ENCODE assay signal across 20 cellular contexts in genomic region chr2:226963528-226963927, GRCh38.
DNase-seq lines count a peak whose midpoint lies in the region; ATAC-seq, FAIRE-seq and TF ChIP-seq lines count a peak whose summit lies in the region.
"Had no signal": no experiment of that assay in that cellular context is flagged by ENCODE, and none has a peak within 500 bp of the region (broad histone marks: within the 10 kb centered on the region; RNA-seq: fewer than 3 reads in every experiment).

No MANE protein-coding gene starts in this region.

- no peak for FAIRE-seq in HTR-8/SVneo (lab: Jason Lieb, UNC)
- FAIRE-seq: kidney had no signal

- H3K4me3 ChIP-seq in astrocyte of the spinal cord (ENCODE audit: low read depth, low read length) = no peak overlapping the region
- H3K4me3 ChIP-seq: esophagus muscularis mucosa, spleen, tibial artery had no signal

- H3K9me3 Mint-ChIP-seq in activated T-helper 17 cell treated with anti-CD3 and anti-CD28 coated beads, Interleukin-2, amount 50 U/mL, for 72 hours = no peaks in the 10 kb centered on the region
- H3K9me3 Mint-ChIP-seq: natural killer cell treated with Interleukin-12 subunit alpha and Interleukin-12 subunit beta and Interleukin-15 and Interleukin-18, amount 100 ng/mL, for 72 hours had no signal

- no peaks in the 10 kb centered on the region for H3K27me3 Mint-ChIP-seq in activated T-helper 17 cell treated with anti-CD3 and anti-CD28 coated beads, Interleukin-2, amount 50 U/mL, for 72 hours
- H3K27me3 Mint-ChIP-seq: natural killer cell treated with Interleukin-12 subunit alpha and Interleukin-12 subunit beta and Interleukin-15 and Interleukin-18, amount 100 ng/mL, for 72 hours had no signal

- peaks cover 7% of the 10 kb centered on the region for H3K36me3 Mint-ChIP-seq in activated T-helper 17 cell treated with anti-CD3 and anti-CD28 coated beads, Interleukin-2, amount 50 U/mL, for 72 hours (ENCODE audit: low read depth)
- H3K36me3 Mint-ChIP-seq: natural killer cell treated with Interleukin-12 subunit alpha and Interleukin-12 subunit beta and Interleukin-15 and Interleukin-18, amount 100 ng/mL, for 72 hours had no signal

- peak; percentile 73 for DNase-seq in ACHN
- DNase-seq in HTR-8/SVneo (ENCODE audit: insufficient read length, low spot score) = peak; percentile 21
- DNase-seq in astrocyte of the spinal cord (ENCODE audit: low read depth, low spot score) = peak; percentile 84
- peak; percentile 76 for DNase-seq in iris pigment epithelial cell (ENCODE audit: low read depth)
- no peak for DNase-seq in effector CD8-positive, alpha-beta T cell (lab: John Stamatoyannopoulos, UW)
- DNase-seq: activated CD8-positive, alpha-beta T cell treated with anti-CD3 and anti-CD28 coated beads, Interleukin-2, amount 10 ng/mL, durations not matched to agents 7 days and 5 days; activated naive CD4-positive, alpha-beta T cell treated with Interleukin-2 at 50 U/mL for 16 hours; cerebellar nuclear complex; DMS79; KBM-7; kidney; NCI-H1930; spleen; tibial artery had no signal

- no peak overlapping the region for H3K27ac Mint-ChIP-seq in activated T-helper 17 cell treated with anti-CD3 and anti-CD28 coated beads, Interleukin-2, amount 50 U/mL, for 72 hours
- H3K27ac Mint-ChIP-seq: activated CD8-positive, alpha-beta T cell treated with anti-CD3 and anti-CD28 coated beads, Interleukin-2, amount 10 ng/mL, durations not matched to agents 7 days and 5 days; natural killer cell treated with Interleukin-12 subunit alpha and Interleukin-12 subunit beta and Interleukin-15 and Interleukin-18, amount 100 ng/mL, for 72 hours; T-helper 2 cell treated with Interferon-gamma antibody and Interleukin-4, amounts not matched to agents 5 μg/mL and 100 μg/mL, for 36 hours had no signal

- no peak for ATAC-seq in activated T-helper 17 cell treated with anti-CD3 and anti-CD28 coated beads, Interleukin-2, amount 50 U/mL, for 72 hours (replicated peaks)
- ATAC-seq in GM21825 (IDR thresholded peaks at IDR 0.05; ENCODE audit: unreplicated experiment) (no peak), HG02763 (IDR thresholded peaks at IDR 0.05; ENCODE audit: unreplicated experiment) (no peak)
- ATAC-seq: activated CD8-positive, alpha-beta T cell treated with anti-CD3 and anti-CD28 coated beads, Interleukin-2, amount 10 ng/mL, durations not matched to agents 7 days and 5 days; natural killer cell treated with Interleukin-12 subunit alpha and Interleukin-12 subunit beta and Interleukin-15 and Interleukin-18, amount 100 ng/mL, for 72 hours had no signal

- in situ Hi-C loops in ACHN (cut with HindIII; ENCODE audit: low pct_ligation_motif_present, low pct_unique_long_range_greater_than_20kb, low sequenced_read_pairs) = no loop called here
- in situ Hi-C loops in astrocyte of the spinal cord (cut with HindIII; ENCODE audit: low sequenced_read_pairs) = no loop called here

- H3K4me1 Mint-ChIP-seq in activated T-helper 17 cell treated with anti-CD3 and anti-CD28 coated beads, Interleukin-2, amount 50 U/mL, for 72 hours = no peaks in the 10 kb centered on the region

- no peak for TF ChIP-seq CTCF in astrocyte of the spinal cord (IDR thresholded peaks at IDR 0.05; ENCODE audit: low read depth, low read length)

- no peak overlapping the region for H3K4me3 Mint-ChIP-seq in activated T-helper 17 cell treated with anti-CD3 and anti-CD28 coated beads, Interleukin-2, amount 50 U/mL, for 72 hours
- H3K4me3 Mint-ChIP-seq: activated CD8-positive, alpha-beta T cell treated with anti-CD3 and anti-CD28 coated beads, Interleukin-2, amount 10 ng/mL, durations not matched to agents 7 days and 5 days; natural killer cell treated with Interleukin-12 subunit alpha and Interleukin-12 subunit beta and Interleukin-15 and Interleukin-18, amount 100 ng/mL, for 72 hours; T-helper 2 cell treated with Interferon-gamma antibody and Interleukin-4, amounts not matched to agents 5 μg/mL and 100 μg/mL, for 36 hours had no signal
